In genomic region chr11:60880635-60881282, GRCh38 we compare ENCODE assay signal across 1 cellular context.
TF ChIP-seq lines count a peak whose summit lies in the region.

No MANE protein-coding gene starts in this region.

TF ChIP-seq in HepG2, 621 proteins besides CTCF, POLR2A, EP300 and RAD21 (continued from another document and continues in another):
- TF ChIP-seq ZBTB33 (CRISPR knock-in tag; IDR thresholded peaks at IDR 0.05) (peak; percentile 70), HHEX (CRISPR knock-in tag; IDR thresholded peaks at IDR 0.05) (peak; percentile 99), AHDC1 (CRISPR knock-in tag; IDR thresholded peaks at IDR 0.05; ENCODE audit: borderline replicate concordance) (peak; percentile 98), TBL1XR1 (IDR thresholded peaks at IDR 0.05; ENCODE audit: borderline replicate concordance, low read length, partially characterized antibody) (peak; percentile 87), ELF3 (CRISPR knock-in tag; IDR thresholded peaks at IDR 0.05) (peak; percentile 87), SALL1 (CRISPR knock-in tag; IDR thresholded peaks at IDR 0.05) (peak; percentile 100), ZFP36 (IDR thresholded peaks at IDR 0.05; ENCODE audit: borderline replicate concordance, low read depth, low read length, partially characterized antibody) (no peak), THRA (CRISPR knock-in tag; IDR thresholded peaks at IDR 0.05; ENCODE audit: borderline replicate concordance) (peak; percentile 89), PRPF4 (IDR thresholded peaks at IDR 0.05; ENCODE audit: low read depth, low read length, poor library complexity, severe bottlenecking) (no peak), RERE (CRISPR knock-in tag; IDR thresholded peaks at IDR 0.05; ENCODE audit: low read depth) (peak; percentile 99), ZNF570 (CRISPR knock-in tag; IDR thresholded peaks at IDR 0.05; ENCODE audit: borderline replicate concordance) (no peak), HNRNPLL (IDR thresholded peaks at IDR 0.05; ENCODE audit: low read depth, low read length, poor library complexity, severe bottlenecking) (no peak), ZSCAN9 (CRISPR knock-in tag; IDR thresholded peaks at IDR 0.05; ENCODE audit: borderline replicate concordance) (peak; percentile 96; the same call in 1 of the 2 replicates), GABPA (IDR thresholded peaks at IDR 0.05; ENCODE audit: low read depth, low read length) (no peak), GABPA (CRISPR knock-in tag; IDR thresholded peaks at IDR 0.05; ENCODE audit: low read depth) (peak; percentile 67; the same call in 1 of the 2 replicates), KDM1A (CRISPR knock-in tag; IDR thresholded peaks at IDR 0.05) (peak; percentile 92; the same call in 1 of the 2 replicates), ZBTB37 (CRISPR knock-in tag; IDR thresholded peaks at IDR 0.05) (no peak), GRHL1 (CRISPR knock-in tag; conservative IDR thresholded peaks at IDR 0.05) (no peak), SETDB1 (CRISPR knock-in tag; IDR thresholded peaks at IDR 0.05; ENCODE audit: borderline replicate concordance) (no peak), AKAP8 (CRISPR knock-in tag; IDR thresholded peaks at IDR 0.05) (peak; percentile 45; the same call in 1 of the 2 replicates), ZBTB7A (CRISPR knock-in tag; IDR thresholded peaks at IDR 0.05) (peak; percentile 98), PAXIP1 (CRISPR knock-in tag; conservative IDR thresholded peaks at IDR 0.05) (peak; percentile 96), ZNF34 (CRISPR knock-in tag; IDR thresholded peaks at IDR 0.05; ENCODE audit: borderline replicate concordance) (no peak), ZNF543 (CRISPR knock-in tag; IDR thresholded peaks at IDR 0.05) (peak; percentile 68; the same call in 1 of the 2 replicates), ZNF615 (CRISPR knock-in tag; IDR thresholded peaks at IDR 0.05; ENCODE audit: borderline replicate concordance) (no peak), CHD4 (IDR thresholded peaks at IDR 0.05; ENCODE audit: borderline replicate concordance, low read length) (no peak), PLRG1 (conservative IDR thresholded peaks at IDR 0.05) (no peak), ZNF382 (CRISPR knock-in tag; IDR thresholded peaks at IDR 0.05; ENCODE audit: borderline replicate concordance) (no peak), ZIK1 (CRISPR knock-in tag; IDR thresholded peaks at IDR 0.05; ENCODE audit: borderline replicate concordance, low read depth) (0 out of 2 replicates have a peak, but pooled peaks have one; percentile 50), CBX5 (CRISPR knock-in tag; IDR thresholded peaks at IDR 0.05; ENCODE audit: borderline replicate concordance) (peak; percentile 87; the same call in 1 of the 2 replicates), TFE3 (CRISPR knock-in tag; IDR thresholded peaks at IDR 0.05) (peak; percentile 63), ZNF205 (CRISPR knock-in tag; IDR thresholded peaks at IDR 0.05) (peak; percentile 90), MIER3 (CRISPR knock-in tag; IDR thresholded peaks at IDR 0.05; ENCODE audit: borderline replicate concordance) (peak; percentile 98), HNF4A (CRISPR knock-in tag; IDR thresholded peaks at IDR 0.05) (peak; percentile 87)
